ENCODE assay signal across 18 cellular contexts in genomic region chr9:71986860-71987259, GRCh38.
A peak's percentile ranks its signal among the peaks of the same experiment; 100 is the strongest.
DNase-seq lines count a peak whose midpoint lies in the region; TF ChIP-seq lines count a peak whose summit lies in the region.
"Had no signal": no experiment of that assay in that cellular context is flagged by ENCODE, and none has a peak within 500 bp of the region (broad histone marks: within the 10 kb centered on the region; RNA-seq: fewer than 3 reads in every experiment).

No MANE protein-coding gene starts in this region.

- 68% methylated on average over 3 of the region's 3 CpGs for WGBS in mammary epithelial cell (ENCODE audit: low coverage, missing lambda C conversion rate)

- no peaks in the 10 kb centered on the region for H3K9me3 ChIP-seq in HEK293 (ENCODE audit: control insufficient read depth, insufficient read depth, low read depth, low read length)
- no peaks in the 10 kb centered on the region for H3K9me3 ChIP-seq in SK-N-MC (ENCODE audit: low read depth, low read length)
- H3K9me3 ChIP-seq in neural cell (ENCODE audit: low read length): no peaks in the 10 kb centered on the region
- H3K9me3 ChIP-seq in mammary epithelial cell (replicated peaks; ENCODE audit: insufficient read depth, low read length): no peaks in the 10 kb centered on the region
- H3K9me3 ChIP-seq: A549 had no signal

- no peak for DNase-seq in SK-N-MC (ENCODE audit: low read depth, low spot score)
- peak; percentile 85 for DNase-seq in amniotic epithelial cell (ENCODE audit: low read depth)
- DNase-seq in NCI-H1436 treated with DMSO at 0.1 percent for 48 hours (lab: John Stamatoyannopoulos, UW): no peak
- DNase-seq in GM19240 (ENCODE audit: insufficient read length, low spot score): no peak
- no peak for DNase-seq in mammary epithelial cell
- DNase-seq: AML-193; CD4-positive, alpha-beta T cell; DMS153; DMS79; GDM1; HCEC 1CT; HFFc6 had no signal

- H3K9ac ChIP-seq in SK-N-MC (ENCODE audit: insufficient read length): no peak overlapping the region
- no peak overlapping the region for H3K9ac ChIP-seq in neural cell (ENCODE audit: low read length)
- H3K9ac ChIP-seq in mammary epithelial cell (ENCODE audit: insufficient read depth, low read length): no peak overlapping the region

- TF ChIP-seq EP300 in neural cell (conservative IDR thresholded peaks at IDR 0.05; ENCODE audit: poor library complexity, severe bottlenecking): peak; percentile 11

- peak overlapping the region; percentile 61 for H3K4me2 ChIP-seq in neural cell (ENCODE audit: low read length)
- no peak overlapping the region for H3K4me2 ChIP-seq in mammary epithelial cell (ENCODE audit: insufficient read depth, low read depth, low read length)
- H3K4me2 ChIP-seq: A549, GM23338 had no signal

- intact Hi-C loops in mammary epithelial cell (cut with micrococcal nuclease): no loop called here

- dilution Hi-C loops in mammary epithelial cell (cut with HindIII; ENCODE audit: low sequenced_read_pairs): no loop called here

- H3K4me3 ChIP-seq in HEK293 (ENCODE audit: low read depth, low read length): no peak overlapping the region
- peak overlapping the region; percentile 77 for H3K4me3 ChIP-seq in SK-N-MC
- peak overlapping the region; percentile 24 for H3K4me3 ChIP-seq in neural cell (ENCODE audit: low read length)
- H3K4me3 ChIP-seq in mammary epithelial cell (replicated peaks in 1 of 3; ENCODE audit: insufficient read depth in 1 of 3, low read depth in 2 of 3, low read length in 3 of 3): no peak overlapping the region
- H3K4me3 ChIP-seq: A549, GM23338 had no signal

- POLR2A ChIA-PET in HEK293 (lab: Yijun Ruan, JAX): interaction anchor here (0.6 to 2.4 kb wide), 2 partner anchors 71 to 75 kb away, joined by 3 to 12 read pairs; partner anchors contain the start of genes ABHD17B and C9orf85

- no peak overlapping the region for H2AFZ ChIP-seq in neural cell (ENCODE audit: low read depth, low read length)
- no peak overlapping the region for H2AFZ ChIP-seq in mammary epithelial cell (ENCODE audit: low read depth, low read length)
- H2AFZ ChIP-seq: GM23338 had no signal

- in situ Hi-C loops in mammary epithelial cell (cut with MboI; ENCODE audit: low sequenced_read_pairs in 2 of 2): loop anchor here in 1 of 2 donors (25.0 kb wide), 2 partner anchors 175 to 700 kb away; no protein-coding TSS in a partner anchor

- H3K27ac ChIP-seq in HEK293 (ENCODE audit: extremely low read depth, low read depth, low read length): no peak overlapping the region; the same call in 1 of the 2 replicates
- no peak overlapping the region; the same call in 1 of the 2 replicates for H3K27ac ChIP-seq in SK-N-MC
- peak overlapping the region; percentile 49 for H3K27ac ChIP-seq in neural cell (ENCODE audit: low read length)
- no peak overlapping the region for H3K27ac ChIP-seq in mammary epithelial cell (ENCODE audit: insufficient read depth, low read depth, low read length)
- H3K27ac ChIP-seq: 22Rv1, A549, C4-2B had no signal

- TF ChIP-seq RAD21 in neural cell (conservative IDR thresholded peaks at IDR 0.05): no peak

- TF ChIP-seq CTCF in HEK293 (tag by site-specific recombination; IDR thresholded peaks at IDR 0.05) (no peak), neural cell (IDR thresholded peaks at IDR 0.05; ENCODE audit: poor library complexity, severe bottlenecking) (no peak), mammary epithelial cell (conservative IDR thresholded peaks at IDR 0.05 in 1 of 2, IDR thresholded peaks at IDR 0.05 in 1 of 2; ENCODE audit: extremely low read depth in 1 of 2, insufficient read depth in 1 of 2, low read depth in 1 of 2, low read length in 2 of 2) (no peak)

- CTCF ChIA-PET in HEK293 (lab: Yijun Ruan, JAX) (interaction anchor here (0.6 to 1.4 kb wide), 4 partner anchors 29 to 592 kb away, joined by 3 to 5 read pairs (median 3); no protein-coding TSS in a partner anchor), mammary epithelial cell (lab: Charles Lee; ENCODE audit: low non-redundant PET) (interaction anchor here (0.6 to 0.7 kb wide), 2 partner anchors 224 to 746 kb away, joined by 3 to 4 read pairs; no protein-coding TSS in a partner anchor)

- H3F3A ChIP-seq in neural cell (ENCODE audit: insufficient read depth, low read length, poor library complexity, severe bottlenecking): no peaks in the 10 kb centered on the region

- H3K27me3 ChIP-seq in neural cell (ENCODE audit: insufficient read depth, low read depth, low read length) (no peaks in the 10 kb centered on the region), mammary epithelial cell (ENCODE audit: insufficient read depth, low read length) (no peaks in the 10 kb centered on the region)

- H3K4me1 ChIP-seq in HEK293 (ENCODE audit: control insufficient read depth, insufficient read depth, low read length): peaks cover 17% of the 10 kb centered on the region
- no peaks in the 10 kb centered on the region for H3K4me1 ChIP-seq in mammary epithelial cell (ENCODE audit: insufficient read depth, low read length)
- H3K4me1 ChIP-seq: A549 had no signal

- H3K79me2 ChIP-seq in neural cell (replicated peaks; ENCODE audit: insufficient read depth, low read length) (no peaks in the 10 kb centered on the region), mammary epithelial cell (ENCODE audit: insufficient read depth, low read length) (no peaks in the 10 kb centered on the region)

- no TSS peak for BruUV-seq in mammary epithelial cell (replicated peaks; lab: Mats Ljungman, UMichigan)

- H3K36me3 ChIP-seq in HEK293 (ENCODE audit: control insufficient read depth in 2 of 2, insufficient read depth in 1 of 2, low read length in 2 of 2) (no peaks in the 10 kb centered on the region), SK-N-MC (ENCODE audit: insufficient read depth, low read length) (peaks cover 4% of the 10 kb centered on the region), neural cell (ENCODE audit: insufficient read depth, low read length) (no peaks in the 10 kb centered on the region), mammary epithelial cell (ENCODE audit: insufficient read depth, low read length) (no peaks in the 10 kb centered on the region)

- H4K20me1 ChIP-seq in neural cell (ENCODE audit: insufficient read depth) (no peaks in the 10 kb centered on the region), mammary epithelial cell (ENCODE audit: insufficient read depth, low read length) (no peaks in the 10 kb centered on the region)

- H3K9me2 ChIP-seq in neural cell (ENCODE audit: insufficient read depth, low read length): no peaks in the 10 kb centered on the region

TF ChIP-seq in HEK293, 187 proteins besides CTCF, POLR2A, EP300 and RAD21 (continues in another document):
- peak; percentile 18; the same call in 1 of the 2 replicates for TF ChIP-seq WT1 (tag by site-specific recombination; IDR thresholded peaks at IDR 0.05)
- TF ChIP-seq ZBTB17 (tag by site-specific recombination; IDR thresholded peaks at IDR 0.05): peak; percentile 91
- peak; percentile 41; the same call in 1 of the 2 replicates for TF ChIP-seq OSR2 (tag by site-specific recombination; IDR thresholded peaks at IDR 0.05)
- no peak for TF ChIP-seq ZNF555 (tag by site-specific recombination; conservative IDR thresholded peaks at IDR 0.05)
- peak; percentile 22; the same call in 1 of the 2 replicates for TF ChIP-seq ZNF692 (tag by site-specific recombination; IDR thresholded peaks at IDR 0.05)

TF ChIP-seq in neural cell, 6 proteins besides CTCF, POLR2A, EP300 and RAD21:
- TF ChIP-seq EZH2 (IDR thresholded peaks at IDR 0.05; ENCODE audit: borderline replicate concordance, insufficient read depth, low read length, poor library complexity, severe bottlenecking) (no peak), POLR2AphosphoS5 (IDR thresholded peaks at IDR 0.05) (no peak), MXI1 (conservative IDR thresholded peaks at IDR 0.05; ENCODE audit: poor library complexity, severe bottlenecking) (no peak), SMC3 (conservative IDR thresholded peaks at IDR 0.05; ENCODE audit: poor library complexity) (no peak), REST (IDR thresholded peaks at IDR 0.05; ENCODE audit: borderline replicate concordance) (peak; percentile 26)

Comparison
In these comparisons a context has a peak if more than half of its experiments do, and no peak if none do; other contexts are left out.
1. H3K4me3 ChIP-seq: peak in SK-N-MC (single experiment) and neural cell (single experiment); none in HEK293 (single experiment) and mammary epithelial cell (0 of 3).